Comparison of ENCODE assay signal across 1 cellular context in genomic region chr1:192713921-192714320, GRCh38.
TF ChIP-seq lines count a peak whose summit lies in the region.

No MANE protein-coding gene starts in this region.

TF ChIP-seq in IMR-90, 13 proteins besides CTCF, POLR2A, EP300 and RAD21 (continued from another document):
- no peak for TF ChIP-seq RFX5 (IDR thresholded peaks at IDR 0.05; ENCODE audit: low read depth, low read length)
